In genomic region chr16:2156849-2157224, GRCh38 we compare ENCODE assay signal across 1 cellular context.
TF ChIP-seq lines count a peak whose summit lies in the region.

No MANE protein-coding gene starts in this region.

TF ChIP-seq in H1, 55 proteins besides CTCF, POLR2A, EP300 and RAD21:
- TF ChIP-seq POLR2AphosphoS5 (IDR thresholded peaks at IDR 0.05; ENCODE audit: low read depth, low read length) (0 out of 2 replicates have a peak, but pooled peaks have one; percentile 34), CHD1 (IDR thresholded peaks at IDR 0.05; ENCODE audit: low read depth, low read length) (no peak), HDAC2 (IDR thresholded peaks at IDR 0.05; ENCODE audit: borderline replicate concordance in 1 of 2, low read depth in 2 of 2, low read length in 2 of 2) (no peak)
TF ChIP-seq in H1: peak in this region for 1.
